11 cellular contexts compared by ENCODE assay signal in genomic region chr19:8637070-8637469, GRCh38. TPM values are rescaled to one million over a fixed set of nuclear protein-coding genes. Genes with fewer than 3 reads are reported as not detected.
"Had no signal": no experiment of that assay in that cellular context is flagged by ENCODE, and none has a peak within 500 bp of the region (broad histone marks: within the 10 kb centered on the region; RNA-seq: fewer than 3 reads in every experiment).

No MANE protein-coding gene starts in this region.

RNA-seq across cellular contexts. Expression of gene NFILZ, which starts 6.6 kb away (rescaled TPM):
- total RNA-seq: activated CD4-positive, alpha-beta T cell treated with anti-CD3 and anti-CD28 coated beads, Interleukin-2, amount 10 ng/mL, durations not matched to agents 24 days and 14 days; activated CD8-positive, alpha-beta memory T cell treated with anti-CD3 and anti-CD28 coated beads for 36 hours; activated CD8-positive, alpha-beta T cell treated with anti-CD3 and anti-CD28 coated beads for 36 hours; activated naive CD8-positive, alpha-beta T cell treated with anti-CD3 and anti-CD28 coated beads for 36 hours; activated T-cell treated with anti-CD3 and anti-CD28 coated beads, Interleukin-2, amount 50 U/mL, for 72 hours; activated T-helper 17 cell treated with anti-CD3 and anti-CD28 coated beads, Interleukin-2, amount 50 U/mL, for 72 hours; aorta; cerebellum; PC-3; Peyer's patch; SK-MEL-5 had no signal
- polyA plus RNA-seq: aorta had no signal

RNA-seq across cellular contexts. Expression of gene ADAMTS10, which starts 26.6 kb away (rescaled TPM):
- total RNA-seq: PC-3, SK-MEL-5 had no signal
